Comparison of ENCODE assay signal across 1 cellular context in genomic region chr12:56143870-56144269, GRCh38.
TF ChIP-seq lines count a peak whose summit lies in the region.

No MANE protein-coding gene starts in this region.

TF ChIP-seq in K562, 482 proteins besides CTCF, POLR2A, EP300 and RAD21:
- TF ChIP-seq POLR2G (IDR thresholded peaks at IDR 0.05; ENCODE audit: low read depth, low read length) (0 out of 2 replicates have a peak, but pooled peaks have one; percentile 12), RBFOX2 (IDR thresholded peaks at IDR 0.05; ENCODE audit: low read depth, low read length) (peak; percentile 40), HNRNPL (IDR thresholded peaks at IDR 0.05; ENCODE audit: low read depth, low read length) (no peak), CREB3L1 (IDR thresholded peaks at IDR 0.05; ENCODE audit: borderline replicate concordance, low read depth) (no peak), CHD4 (IDR thresholded peaks at IDR 0.05; ENCODE audit: insufficient read depth, insufficient replicate concordance, low read depth, low read length, poor library complexity, severe bottlenecking) (no peak)
